ENCODE assay signal across 8 cellular contexts in the genomic region with DNA sequence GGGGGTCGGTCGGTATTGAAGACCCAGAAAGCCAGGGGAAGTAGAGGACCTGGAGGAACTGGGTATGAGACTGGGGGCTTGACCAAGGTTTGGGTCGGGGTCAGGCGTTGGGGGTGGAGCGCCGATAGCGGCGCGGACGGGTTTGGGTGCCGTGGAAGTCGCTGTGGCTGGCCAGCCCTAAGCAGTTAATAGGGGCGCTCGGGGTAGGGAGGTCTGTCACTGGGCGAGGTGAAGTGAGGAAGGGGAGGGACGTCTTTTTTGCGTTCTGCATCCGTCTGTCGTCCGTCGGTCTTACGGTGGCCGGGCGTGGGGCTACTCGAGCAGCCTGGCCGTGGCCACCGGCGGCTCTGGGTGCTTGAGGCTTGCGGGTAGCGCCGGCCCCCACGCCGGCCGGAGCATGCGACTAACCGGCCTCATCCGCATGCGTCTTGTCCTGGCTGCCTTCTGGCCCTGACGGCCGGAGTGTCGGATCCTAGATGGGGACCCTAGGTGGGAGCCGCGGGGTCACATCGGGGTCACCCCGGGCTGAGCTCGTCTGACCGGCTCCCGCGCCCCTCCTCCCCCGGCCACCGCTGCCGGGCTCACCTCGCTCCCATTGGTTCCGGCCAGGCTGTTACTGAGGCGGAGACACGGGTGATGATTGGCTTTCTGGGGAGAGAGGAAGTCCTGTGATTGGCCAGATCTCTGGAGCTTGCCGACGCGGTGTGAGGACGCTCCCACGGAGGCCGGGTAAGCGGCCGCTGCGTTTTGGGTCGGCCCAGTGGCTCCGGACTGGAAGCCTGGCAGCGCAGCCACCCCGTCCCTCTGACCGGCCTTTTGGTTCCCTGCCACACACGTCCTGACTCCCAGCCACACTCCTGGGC. TPM values are rescaled to one million over a fixed set of nuclear protein-coding genes. Genes with fewer than 3 reads are reported as not detected.
A peak's percentile ranks its signal among the peaks of the same experiment; 100 is the strongest.
DNase-seq lines count a peak whose midpoint lies in the region; ATAC-seq and TF ChIP-seq lines count a peak whose summit lies in the region.

No MANE protein-coding gene starts in this region.

- H3K4me3 ChIP-seq in AG10803 (ENCODE audit: low read length) (peak overlapping the region; percentile 81), colonic mucosa (peak overlapping the region; percentile 76)

- H3K9me3 ChIP-seq in colonic mucosa, result no peaks in the 10 kb centered on the region

- intact Hi-C loops in colonic mucosa (cut with DNase I), result no loop called here

- DNase-seq in AG10803 (ENCODE audit: low read depth) (peak; percentile 94), NCI-H460 (ENCODE audit: extremely low read depth, low read depth) (peak; percentile 96), colonic mucosa (peak; percentile 94), kidney tubule cell (ENCODE audit: low spot score) (peak; percentile 95)
- peak; percentile 73 to 80 for DNase-seq in activated CD4-positive, alpha-beta T cell treated with anti-CD3 and anti-CD28 coated beads for 4 hours
- DNase-seq in stimulated activated CD4-positive, alpha-beta T cell treated with anti-CD3 and anti-CD28 coated beads, Interleukin-15, amount 100 ng/mL, for 48 hours (ENCODE audit: low read depth in 2 of 2), result peak; percentile 76 to 77

- H3K27me3 ChIP-seq in colonic mucosa, result no peaks in the 10 kb centered on the region

- peaks cover 20% of the 10 kb centered on the region for H3K4me1 ChIP-seq in colonic mucosa

- TF ChIP-seq CTCF in AG10803 (conservative IDR thresholded peaks at IDR 0.05; ENCODE audit: low read length), result no peak
- no peak for TF ChIP-seq CTCF in colonic mucosa (IDR thresholded peaks at IDR 0.05)

- peak overlapping the region; percentile 93 for H3K27ac ChIP-seq in colonic mucosa

- H3K9ac ChIP-seq in colonic mucosa (ENCODE audit: low read depth in 2 of 2, low read length in 2 of 2), result peak overlapping the region; percentile 95 to 97

- H3K36me3 ChIP-seq in colonic mucosa, result peaks cover 12% of the 10 kb centered on the region

- ATAC-seq in GM18909 (IDR thresholded peaks at IDR 0.05; ENCODE audit: poor library complexity, unreplicated experiment), result peak; percentile 42
- ATAC-seq in HG03159 (IDR thresholded peaks at IDR 0.05; ENCODE audit: unreplicated experiment), result peak; percentile 47

RNA-seq across cellular contexts. Expression of a gene that starts 10.3 kb away (rescaled TPM):
- total RNA-seq in NCI-H460 (2014; rRNA removed; shearing (Covaris generic)), result 0.59 TPM in 1 of 2 replicates, not detected in the other
- polyA plus RNA-seq in NCI-H460 (2014; cell fraction: nucleus; rRNA removed), result not detected in 2 replicates
- 1 to 10 TPM; 2.5 to 2.7 TPM for total RNA-seq in colonic mucosa

RNA-seq across cellular contexts. Expression of a gene that starts 10.5 kb away (rescaled TPM):
- total RNA-seq in NCI-H460 (2014; rRNA removed; shearing (Covaris generic)), result 7.7 and 8.8 TPM in 2 replicates
- 1.0 and 1.3 TPM in 2 replicates for polyA plus RNA-seq in NCI-H460 (2014; cell fraction: nucleus; rRNA removed)
- total RNA-seq in colonic mucosa, result 10 to 100 TPM; 32.7 to 42.6 TPM

RNA-seq across cellular contexts. Expression of a gene that starts 12.8 kb away (rescaled TPM):
- 46.6 and 67.2 TPM in 2 replicates for total RNA-seq in NCI-H460 (2014; rRNA removed; shearing (Covaris generic))
- polyA plus RNA-seq in NCI-H460 (2014; cell fraction: nucleus; rRNA removed), result 57.3 and 105 TPM in 2 replicates
- total RNA-seq in colonic mucosa, result 100 to 1,000 TPM in 1 of 2 donors, 10 to 100 TPM in 1; 59.5 to 133 TPM

RNA-seq across cellular contexts. Expression of a gene that starts 13.3 kb away (rescaled TPM):
- total RNA-seq in NCI-H460 (2014; rRNA removed; shearing (Covaris generic)), result 13.4 and 14.6 TPM in 2 replicates
- polyA plus RNA-seq in NCI-H460 (2014; cell fraction: nucleus; rRNA removed), result 12.3 and 15.2 TPM in 2 replicates
- 10 to 100 TPM in 1 of 2 donors, 1 to 10 TPM in 1; 9.4 to 18.2 TPM for total RNA-seq in colonic mucosa

RNA-seq across cellular contexts. Expression of a gene that starts 44.1 kb away (rescaled TPM):
- 63.9 and 73.7 TPM in 2 replicates for total RNA-seq in NCI-H460 (2014; rRNA removed; shearing (Covaris generic))
- 86.4 and 88.1 TPM in 2 replicates for polyA plus RNA-seq in NCI-H460 (2014; cell fraction: nucleus; rRNA removed)
- total RNA-seq in colonic mucosa, result 100 to 1,000 TPM in 1 of 2 donors, 10 to 100 TPM in 1; 56.3 to 108 TPM

Comparison
In these comparisons a context has a peak if more than half of its experiments do, and no peak if none do; other contexts are left out.
1. Peak in every context shown above with its lines: DNase-seq, ATAC-seq, H3K4me3 ChIP-seq and H3K27ac ChIP-seq.